In genomic region chr4:120066182-120066524, GRCh38 we compare ENCODE assay signal across 1 cellular context.
A peak's percentile ranks its signal among the peaks of the same experiment; 100 is the strongest.
TF ChIP-seq lines count a peak whose summit lies in the region.

No MANE protein-coding gene starts in this region.

TF ChIP-seq in K562, 482 proteins besides CTCF, POLR2A, EP300 and RAD21 (continued from another document and continues in another):
- TF ChIP-seq TFE3 (CRISPR knock-in tag; IDR thresholded peaks at IDR 0.05) (no peak), CBFA2T3 (IDR thresholded peaks at IDR 0.05) (no peak), MYBL2 (IDR thresholded peaks at IDR 0.05; ENCODE audit: low read depth) (no peak), MYBL2 (CRISPR knock-in tag; IDR thresholded peaks at IDR 0.05; ENCODE audit: borderline replicate concordance) (no peak), PTTG1 (tag; IDR thresholded peaks at IDR 0.05; ENCODE audit: low read depth) (no peak), ZNF740 (CRISPR knock-in tag; IDR thresholded peaks at IDR 0.05) (no peak), ZNF740 (tag; IDR thresholded peaks at IDR 0.05) (no peak), E2F4 (CRISPR knock-in tag; IDR thresholded peaks at IDR 0.05; ENCODE audit: low read depth) (no peak), FOXK1 (CRISPR knock-in tag; IDR thresholded peaks at IDR 0.05; ENCODE audit: borderline replicate concordance) (peak; percentile 95; the same call in 1 of the 2 replicates), PHTF2 (CRISPR knock-in tag; IDR thresholded peaks at IDR 0.05) (no peak), HDAC3 (IDR thresholded peaks at IDR 0.05; ENCODE audit: borderline replicate concordance, partially characterized antibody) (no peak), ZNF717 (CRISPR knock-in tag; IDR thresholded peaks at IDR 0.05) (no peak), NKRF (IDR thresholded peaks at IDR 0.05; ENCODE audit: borderline replicate concordance) (no peak), ETV1 (tag; conservative IDR thresholded peaks at IDR 0.05; ENCODE audit: low read depth) (peak; percentile 55), TCF7 (IDR thresholded peaks at IDR 0.05; ENCODE audit: borderline replicate concordance) (no peak), E2F5 (CRISPR knock-in tag; IDR thresholded peaks at IDR 0.05) (no peak), ZNF583 (CRISPR knock-in tag; IDR thresholded peaks at IDR 0.05) (no peak), SPI1 (IDR thresholded peaks at IDR 0.05; ENCODE audit: borderline replicate concordance, low read depth, low read length) (no peak; the same call in 1 of the 2 replicates), DLX4 (CRISPR knock-in tag; IDR thresholded peaks at IDR 0.05) (no peak), RBM25 (IDR thresholded peaks at IDR 0.05; ENCODE audit: low read depth, low read length, severe bottlenecking) (no peak), TAL1 (IDR thresholded peaks at IDR 0.05) (no peak), NR1H2 (CRISPR knock-in tag; IDR thresholded peaks at IDR 0.05) (0 out of 2 replicates have a peak, but pooled peaks have one; percentile 4), CHCHD3 (CRISPR knock-in tag; IDR thresholded peaks at IDR 0.05) (no peak), BCOR (IDR thresholded peaks at IDR 0.05) (no peak), ZNF830 (CRISPR knock-in tag; IDR thresholded peaks at IDR 0.05) (no peak), NFIX (CRISPR knock-in tag; IDR thresholded peaks at IDR 0.05; ENCODE audit: low read depth) (no peak), ATF7 (IDR thresholded peaks at IDR 0.05) (no peak), JUNB (CRISPR knock-in tag; conservative IDR thresholded peaks at IDR 0.05) (no peak), RFX5 (IDR thresholded peaks at IDR 0.05; ENCODE audit: low read depth, low read length) (no peak), IRF1 (CRISPR knock-in tag; IDR thresholded peaks at IDR 0.05; ENCODE audit: borderline replicate concordance) (0 out of 2 replicates have a peak, but pooled peaks have one; percentile 61), HBP1 (CRISPR knock-in tag; IDR thresholded peaks at IDR 0.05) (no peak), HDAC6 (IDR thresholded peaks at IDR 0.05; ENCODE audit: low read depth, low read length) (no peak), E2F6 (IDR thresholded peaks at IDR 0.05; ENCODE audit: borderline replicate concordance in 1 of 2, extremely low read depth in 1 of 2, insufficient read depth in 1 of 2, insufficient read length in 1 of 2, low read depth in 1 of 2, low read length in 1 of 2, poor library complexity in 1 of 2, severe bottlenecking in 1 of 2) (no peak)
- TF ChIP-seq, protein P1, sequence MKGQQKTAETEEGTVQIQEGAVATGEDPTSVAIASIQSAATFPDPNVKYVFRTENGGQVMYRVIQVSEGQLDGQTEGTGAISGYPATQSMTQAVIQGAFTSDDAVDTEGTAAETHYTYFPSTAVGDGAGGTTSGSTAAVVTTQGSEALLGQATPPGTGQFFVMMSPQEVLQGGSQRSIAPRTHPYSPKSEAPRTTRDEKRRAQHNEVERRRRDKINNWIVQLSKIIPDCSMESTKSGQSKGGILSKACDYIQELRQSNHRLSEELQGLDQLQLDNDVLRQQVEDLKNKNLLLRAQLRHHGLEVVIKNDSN (CRISPR knock-in tag; IDR thresholded peaks at IDR 0.05): no peak
- TF ChIP-seq, protein P2, sequence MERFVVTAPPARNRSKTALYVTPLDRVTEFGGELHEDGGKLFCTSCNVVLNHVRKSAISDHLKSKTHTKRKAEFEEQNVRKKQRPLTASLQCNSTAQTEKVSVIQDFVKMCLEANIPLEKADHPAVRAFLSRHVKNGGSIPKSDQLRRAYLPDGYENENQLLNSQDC (CRISPR knock-in tag; IDR thresholded peaks at IDR 0.05): no peak
- TF ChIP-seq, protein P3, sequence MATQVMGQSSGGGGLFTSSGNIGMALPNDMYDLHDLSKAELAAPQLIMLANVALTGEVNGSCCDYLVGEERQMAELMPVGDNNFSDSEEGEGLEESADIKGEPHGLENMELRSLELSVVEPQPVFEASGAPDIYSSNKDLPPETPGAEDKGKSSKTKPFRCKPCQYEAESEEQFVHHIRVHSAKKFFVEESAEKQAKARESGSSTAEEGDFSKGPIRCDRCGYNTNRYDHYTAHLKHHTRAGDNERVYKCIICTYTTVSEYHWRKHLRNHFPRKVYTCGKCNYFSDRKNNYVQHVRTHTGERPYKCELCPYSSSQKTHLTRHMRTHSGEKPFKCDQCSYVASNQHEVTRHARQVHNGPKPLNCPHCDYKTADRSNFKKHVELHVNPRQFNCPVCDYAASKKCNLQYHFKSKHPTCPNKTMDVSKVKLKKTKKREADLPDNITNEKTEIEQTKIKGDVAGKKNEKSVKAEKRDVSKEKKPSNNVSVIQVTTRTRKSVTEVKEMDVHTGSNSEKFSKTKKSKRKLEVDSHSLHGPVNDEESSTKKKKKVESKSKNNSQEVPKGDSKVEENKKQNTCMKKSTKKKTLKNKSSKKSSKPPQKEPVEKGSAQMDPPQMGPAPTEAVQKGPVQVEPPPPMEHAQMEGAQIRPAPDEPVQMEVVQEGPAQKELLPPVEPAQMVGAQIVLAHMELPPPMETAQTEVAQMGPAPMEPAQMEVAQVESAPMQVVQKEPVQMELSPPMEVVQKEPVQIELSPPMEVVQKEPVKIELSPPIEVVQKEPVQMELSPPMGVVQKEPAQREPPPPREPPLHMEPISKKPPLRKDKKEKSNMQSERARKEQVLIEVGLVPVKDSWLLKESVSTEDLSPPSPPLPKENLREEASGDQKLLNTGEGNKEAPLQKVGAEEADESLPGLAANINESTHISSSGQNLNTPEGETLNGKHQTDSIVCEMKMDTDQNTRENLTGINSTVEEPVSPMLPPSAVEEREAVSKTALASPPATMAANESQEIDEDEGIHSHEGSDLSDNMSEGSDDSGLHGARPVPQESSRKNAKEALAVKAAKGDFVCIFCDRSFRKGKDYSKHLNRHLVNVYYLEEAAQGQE (CRISPR knock-in tag; IDR thresholded peaks at IDR 0.05; ENCODE audit: low read depth): no peak
- TF ChIP-seq, protein P4, sequence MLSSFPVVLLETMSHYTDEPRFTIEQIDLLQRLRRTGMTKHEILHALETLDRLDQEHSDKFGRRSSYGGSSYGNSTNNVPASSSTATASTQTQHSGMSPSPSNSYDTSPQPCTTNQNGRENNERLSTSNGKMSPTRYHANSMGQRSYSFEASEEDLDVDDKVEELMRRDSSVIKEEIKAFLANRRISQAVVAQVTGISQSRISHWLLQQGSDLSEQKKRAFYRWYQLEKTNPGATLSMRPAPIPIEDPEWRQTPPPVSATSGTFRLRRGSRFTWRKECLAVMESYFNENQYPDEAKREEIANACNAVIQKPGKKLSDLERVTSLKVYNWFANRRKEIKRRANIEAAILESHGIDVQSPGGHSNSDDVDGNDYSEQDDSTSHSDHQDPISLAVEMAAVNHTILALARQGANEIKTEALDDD (IDR thresholded peaks at IDR 0.05): no peak
- TF ChIP-seq, protein P5, sequence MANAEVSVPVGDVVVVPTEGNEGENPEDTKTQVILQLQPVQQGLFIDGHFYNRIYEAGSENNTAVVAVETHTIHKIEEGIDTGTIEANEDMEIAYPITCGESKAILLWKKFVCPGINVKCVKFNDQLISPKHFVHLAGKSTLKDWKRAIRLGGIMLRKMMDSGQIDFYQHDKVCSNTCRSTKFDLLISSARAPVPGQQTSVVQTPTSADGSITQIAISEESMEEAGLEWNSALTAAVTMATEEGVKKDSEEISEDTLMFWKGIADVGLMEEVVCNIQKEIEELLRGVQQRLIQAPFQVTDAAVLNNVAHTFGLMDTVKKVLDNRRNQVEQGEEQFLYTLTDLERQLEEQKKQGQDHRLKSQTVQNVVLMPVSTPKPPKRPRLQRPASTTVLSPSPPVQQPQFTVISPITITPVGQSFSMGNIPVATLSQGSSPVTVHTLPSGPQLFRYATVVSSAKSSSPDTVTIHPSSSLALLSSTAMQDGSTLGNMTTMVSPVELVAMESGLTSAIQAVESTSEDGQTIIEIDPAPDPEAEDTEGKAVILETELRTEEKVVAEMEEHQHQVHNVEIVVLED (CRISPR knock-in tag; IDR thresholded peaks at IDR 0.05): no peak
- TF ChIP-seq, protein P6, sequence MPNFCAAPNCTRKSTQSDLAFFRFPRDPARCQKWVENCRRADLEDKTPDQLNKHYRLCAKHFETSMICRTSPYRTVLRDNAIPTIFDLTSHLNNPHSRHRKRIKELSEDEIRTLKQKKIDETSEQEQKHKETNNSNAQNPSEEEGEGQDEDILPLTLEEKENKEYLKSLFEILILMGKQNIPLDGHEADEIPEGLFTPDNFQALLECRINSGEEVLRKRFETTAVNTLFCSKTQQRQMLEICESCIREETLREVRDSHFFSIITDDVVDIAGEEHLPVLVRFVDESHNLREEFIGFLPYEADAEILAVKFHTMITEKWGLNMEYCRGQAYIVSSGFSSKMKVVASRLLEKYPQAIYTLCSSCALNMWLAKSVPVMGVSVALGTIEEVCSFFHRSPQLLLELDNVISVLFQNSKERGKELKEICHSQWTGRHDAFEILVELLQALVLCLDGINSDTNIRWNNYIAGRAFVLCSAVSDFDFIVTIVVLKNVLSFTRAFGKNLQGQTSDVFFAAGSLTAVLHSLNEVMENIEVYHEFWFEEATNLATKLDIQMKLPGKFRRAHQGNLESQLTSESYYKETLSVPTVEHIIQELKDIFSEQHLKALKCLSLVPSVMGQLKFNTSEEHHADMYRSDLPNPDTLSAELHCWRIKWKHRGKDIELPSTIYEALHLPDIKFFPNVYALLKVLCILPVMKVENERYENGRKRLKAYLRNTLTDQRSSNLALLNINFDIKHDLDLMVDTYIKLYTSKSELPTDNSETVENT (CRISPR knock-in tag; IDR thresholded peaks at IDR 0.05): no peak
